ENCODE assay signal across 1 cellular context in the genomic region with DNA sequence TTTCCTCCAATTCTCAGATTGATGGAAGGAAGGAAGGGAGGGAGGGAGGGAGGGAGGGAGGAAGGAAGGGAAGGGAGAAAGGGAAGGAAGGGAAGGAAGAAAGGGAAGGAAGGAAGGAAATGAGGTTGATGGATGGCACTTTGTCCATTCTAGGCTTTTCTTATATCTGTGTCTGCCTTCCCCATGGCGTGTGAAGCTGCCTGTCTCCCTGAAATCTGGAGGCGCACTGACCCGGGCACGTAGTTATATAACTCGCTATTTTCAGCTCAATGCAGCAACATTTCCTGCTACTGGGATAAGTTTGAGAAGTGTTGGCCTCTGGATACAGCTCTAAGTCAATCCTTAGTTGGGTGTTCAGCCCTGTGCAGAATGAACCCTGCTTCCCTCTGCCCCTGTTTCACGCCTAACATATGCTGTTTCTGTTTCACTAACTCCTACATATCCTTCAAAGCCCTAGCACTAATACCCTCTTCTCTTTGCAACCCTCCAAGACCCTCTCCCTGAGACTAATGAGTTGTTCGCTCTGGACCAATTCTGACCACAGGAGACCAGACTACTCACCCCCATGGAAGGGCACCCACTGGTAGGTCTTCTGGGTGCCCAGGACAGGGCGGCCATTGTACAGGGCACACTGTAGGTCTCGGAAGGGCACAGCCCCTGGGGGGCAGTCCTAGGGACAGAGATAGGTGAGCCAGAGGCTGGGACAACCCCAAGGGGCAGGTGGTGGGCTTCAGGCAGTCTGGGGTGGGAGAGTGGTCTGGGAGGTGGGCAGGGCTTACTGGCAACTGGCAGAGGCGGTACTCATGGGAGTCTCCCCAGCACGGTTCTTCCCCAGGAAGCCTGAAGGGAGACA.
TF ChIP-seq lines count a peak whose summit lies in the region.

No MANE protein-coding gene starts in this region.

TF ChIP-seq in HepG2, 621 proteins besides CTCF, POLR2A, EP300 and RAD21:
- no peak for TF ChIP-seq ZFP62 (CRISPR knock-in tag; IDR thresholded peaks at IDR 0.05)
- no peak for TF ChIP-seq ZNF737 (CRISPR knock-in tag; IDR thresholded peaks at IDR 0.05; ENCODE audit: borderline replicate concordance)
- no peak for TF ChIP-seq TFDP2 (CRISPR knock-in tag; IDR thresholded peaks at IDR 0.05)
- TF ChIP-seq, protein P1, sequence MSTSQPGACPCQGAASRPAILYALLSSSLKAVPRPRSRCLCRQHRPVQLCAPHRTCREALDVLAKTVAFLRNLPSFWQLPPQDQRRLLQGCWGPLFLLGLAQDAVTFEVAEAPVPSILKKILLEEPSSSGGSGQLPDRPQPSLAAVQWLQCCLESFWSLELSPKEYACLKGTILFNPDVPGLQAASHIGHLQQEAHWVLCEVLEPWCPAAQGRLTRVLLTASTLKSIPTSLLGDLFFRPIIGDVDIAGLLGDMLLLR (CRISPR knock-in tag; IDR thresholded peaks at IDR 0.05) = no peak
- no peak for TF ChIP-seq PBX3 (CRISPR knock-in tag; IDR thresholded peaks at IDR 0.05; ENCODE audit: borderline replicate concordance)
- TF ChIP-seq HOMEZ (CRISPR knock-in tag; IDR thresholded peaks at IDR 0.05; ENCODE audit: low read depth) = no peak
- TF ChIP-seq HNRNPL (IDR thresholded peaks at IDR 0.05; ENCODE audit: low read depth, low read length) = peak; percentile 85
- no peak for TF ChIP-seq NR1H2 (CRISPR knock-in tag; IDR thresholded peaks at IDR 0.05; ENCODE audit: borderline replicate concordance, low read depth)
- TF ChIP-seq NFIB (CRISPR knock-in tag; IDR thresholded peaks at IDR 0.05; ENCODE audit: borderline replicate concordance) = no peak
- peak; percentile 85 for TF ChIP-seq HNRNPK (IDR thresholded peaks at IDR 0.05; ENCODE audit: low read depth, low read length, poor library complexity, severe bottlenecking)
- TF ChIP-seq HMG20A (CRISPR knock-in tag; IDR thresholded peaks at IDR 0.05; ENCODE audit: borderline replicate concordance) = no peak
- TF ChIP-seq, protein P2, sequence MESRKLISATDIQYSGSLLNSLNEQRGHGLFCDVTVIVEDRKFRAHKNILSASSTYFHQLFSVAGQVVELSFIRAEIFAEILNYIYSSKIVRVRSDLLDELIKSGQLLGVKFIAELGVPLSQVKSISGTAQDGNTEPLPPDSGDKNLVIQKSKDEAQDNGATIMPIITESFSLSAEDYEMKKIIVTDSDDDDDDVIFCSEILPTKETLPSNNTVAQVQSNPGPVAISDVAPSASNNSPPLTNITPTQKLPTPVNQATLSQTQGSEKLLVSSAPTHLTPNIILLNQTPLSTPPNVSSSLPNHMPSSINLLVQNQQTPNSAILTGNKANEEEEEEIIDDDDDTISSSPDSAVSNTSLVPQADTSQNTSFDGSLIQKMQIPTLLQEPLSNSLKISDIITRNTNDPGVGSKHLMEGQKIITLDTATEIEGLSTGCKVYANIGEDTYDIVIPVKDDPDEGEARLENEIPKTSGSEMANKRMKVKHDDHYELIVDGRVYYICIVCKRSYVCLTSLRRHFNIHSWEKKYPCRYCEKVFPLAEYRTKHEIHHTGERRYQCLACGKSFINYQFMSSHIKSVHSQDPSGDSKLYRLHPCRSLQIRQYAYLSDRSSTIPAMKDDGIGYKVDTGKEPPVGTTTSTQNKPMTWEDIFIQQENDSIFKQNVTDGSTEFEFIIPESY (CRISPR knock-in tag; IDR thresholded peaks at IDR 0.05) = peak; percentile 77; the same call in 1 of the 2 replicates
